8 cellular contexts compared by ENCODE assay signal in genomic region chr3:57227204-57227929, GRCh38. TPM values are rescaled to one million over a fixed set of nuclear protein-coding genes. Genes with fewer than 3 reads are reported as not detected.
DNase-seq lines count a peak whose midpoint lies in the region; ATAC-seq and TF ChIP-seq lines count a peak whose summit lies in the region.

TSS of gene APPL1 (plus strand) at chr3:57227729. CDS start at chr3:57227884, 155 bp downstream.

- H3K4me1 ChIP-seq in mucosa of descending colon (ENCODE audit: low read depth) = peaks cover 14% of the 10 kb centered on the region

- H3K36me3 ChIP-seq in mucosa of descending colon (ENCODE audit: low read depth) = no peaks in the 10 kb centered on the region

- peak; percentile 86 for ATAC-seq in GM21360 (IDR thresholded peaks at IDR 0.05; ENCODE audit: unreplicated experiment)
- ATAC-seq in mucosa of descending colon = peak; percentile 96

- intact Hi-C loops in mucosa of descending colon (cut with DNase I, micrococcal nuclease) = no loop called here

- H3K4me3 ChIP-seq in mucosa of descending colon = peak within 1 kb of the TSS; percentile 54

- H3K27ac ChIP-seq in epithelial cell of prostate = peak within 1 kb of the TSS; percentile 68

- DNase-seq in D341Med (ENCODE audit: low spot score) = peak; percentile 100
- peak; percentile 82 for DNase-seq in HT-29 (ENCODE audit: low spot score)
- DNase-seq in OCI-M1 (lab: John Stamatoyannopoulos, UW) = peak; percentile 92
- DNase-seq in activated T-cell treated with anti-CD3 and anti-CD28 coated beads for 48 hours (ENCODE audit: low read depth) = peak; percentile 92
- peak; percentile 22 for DNase-seq in epithelial cell of prostate (ENCODE audit: low read depth, low spot score)
- DNase-seq in mucosa of descending colon = peak; percentile 92 to 97 (median 94)
- peak; percentile 69 to 75 for DNase-seq in stimulated activated CD8-positive, alpha-beta memory T cell treated with anti-CD3 and anti-CD28 coated beads, Interleukin-4, amount 100 ng/mL, for 1 hour (ENCODE audit: low read depth in 2 of 2, low spot score in 1 of 2)

- H3K9me3 ChIP-seq in mucosa of descending colon = no peaks in the 10 kb centered on the region

- TF ChIP-seq CTCF in mucosa of descending colon (IDR thresholded peaks at IDR 0.05) = no peak

RNA-seq across cellular contexts. Expression of gene APPL1, which starts in this region (rescaled TPM):
- total RNA-seq in HT-29 (2014; rRNA removed; shearing (Covaris generic)) = 10.5 TPM in 2 replicates
- 10 to 100 TPM; 26.3 to 47.0 (median 33.9) TPM for total RNA-seq in mucosa of descending colon

Comparison
In these comparisons a context has a peak if more than half of its experiments do, and no peak if none do; other contexts are left out.
1. Peak in every context shown above with its lines: DNase-seq, ATAC-seq, H3K4me3 ChIP-seq and H3K27ac ChIP-seq.
2. DNase-seq: peak in every context shown above with its lines; median percentile 100 in D341Med; 94 in mucosa of descending colon; 92 in OCI-M1; 92 in activated T-cell treated with anti-CD3 and anti-CD28 coated beads for 48 hours; 82 in HT-29; 72 in stimulated activated CD8-positive, alpha-beta memory T cell treated with anti-CD3 and anti-CD28 coated beads, Interleukin-4, amount 100 ng/mL, for 1 hour; 22 in epithelial cell of prostate.